In the genomic region with DNA sequence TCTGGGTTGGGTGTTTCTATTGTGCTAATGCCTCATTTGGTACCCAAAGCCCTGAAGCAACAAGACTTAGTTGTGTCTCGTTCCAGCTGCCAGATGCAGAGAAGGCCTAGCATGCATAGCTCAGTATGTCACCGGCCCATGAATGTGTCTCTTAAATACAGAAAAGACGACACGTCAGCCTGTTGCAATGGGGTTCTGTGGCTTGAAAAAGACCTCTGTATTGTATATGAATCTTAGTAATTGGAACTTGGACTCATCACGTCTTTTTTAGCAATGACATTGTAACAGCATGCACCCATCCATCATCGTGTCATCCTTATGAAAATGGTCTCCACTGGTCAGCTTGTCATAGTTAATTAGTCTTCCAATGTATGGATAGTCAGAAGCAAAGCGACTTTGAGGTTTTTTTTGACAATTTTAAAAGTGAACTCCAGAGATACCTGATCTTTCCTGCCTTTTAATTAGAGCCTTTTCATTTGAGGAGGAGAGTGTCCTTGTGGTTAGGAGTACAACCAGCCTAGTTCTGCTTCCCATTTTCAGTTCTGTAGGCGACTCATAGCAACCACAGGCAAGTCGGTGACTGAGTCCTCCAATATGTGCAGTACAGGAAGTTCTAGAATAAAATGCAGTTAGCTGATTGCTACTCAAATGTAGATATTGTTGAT, we compare ENCODE assay signal across 10 cellular contexts.
A peak's percentile ranks its signal among the peaks of the same experiment; 100 is the strongest.
DNase-seq lines count a peak whose midpoint lies in the region; ATAC-seq lines count a peak whose summit lies in the region.
"Had no signal": no experiment of that assay in that cellular context is flagged by ENCODE, and none has a peak within 500 bp of the region (broad histone marks: within the 10 kb centered on the region; RNA-seq: fewer than 3 reads in every experiment).

No MANE protein-coding gene starts in this region.

- H3K23ac ChIP-seq in trophoblast cell (ENCODE audit: low read length), result no peak overlapping the region

- H3K9ac ChIP-seq in trophoblast cell (ENCODE audit: low read length), result no peak overlapping the region

- H3K27me3 ChIP-seq in trophoblast cell (ENCODE audit: insufficient read depth, low read length), result no peaks in the 10 kb centered on the region

- no peak overlapping the region for H4K8ac ChIP-seq in trophoblast cell (ENCODE audit: low read depth, low read length)

- no peak overlapping the region for H2BK120ac ChIP-seq in trophoblast cell (ENCODE audit: insufficient read depth, low read length, poor library complexity)

- no peak overlapping the region for H3K18ac ChIP-seq in trophoblast cell (ENCODE audit: low read length)

- H3K4me3 ChIP-seq in trophoblast cell (ENCODE audit: low read depth, low read length), result no peak overlapping the region

- DNase-seq in DMS 273 (lab: John Stamatoyannopoulos, UW; ENCODE audit: unreplicated experiment) (peak; percentile 6), DMS 273 treated with DMSO at 0.1 percent for 48 hours (lab: John Stamatoyannopoulos, UW) (no peak), NOMO-1 treated with dmso at 0.1 percent for 144 hours (lab: John Stamatoyannopoulos, UW; ENCODE audit: unreplicated experiment) (peak; percentile 82), trophoblast cell (peak; percentile 26 to 37), GM19238 (ENCODE audit: insufficient read length, low spot score) (no peak)
- DNase-seq in activated T-cell treated with anti-CD3 and anti-CD28 coated beads, Interleukin-2, amount 50 U/mL, for 1 hour, result no peak
- no peak for DNase-seq in central memory CD4-positive, alpha-beta T cell
- DNase-seq: erythroblast had no signal

- no CpG with 5 or more reads among the region's 9 CpGs for WGBS in trophoblast cell (ENCODE audit: extremely low coverage, insufficient coverage, insufficient read length)

- no peak overlapping the region for H3K4ac ChIP-seq in trophoblast cell (ENCODE audit: low read depth, low read length)

- H2AK5ac ChIP-seq in trophoblast cell (ENCODE audit: low read length), result no peak overlapping the region

- no peak overlapping the region for H2BK5ac ChIP-seq in trophoblast cell (ENCODE audit: low read depth, low read length, poor library complexity)

- H3K27ac ChIP-seq in trophoblast cell (ENCODE audit: low read depth, low read length), result no peak overlapping the region
- H3K27ac ChIP-seq: 22Rv1 had no signal

- no peaks in the 10 kb centered on the region for H3K79me1 ChIP-seq in trophoblast cell (ENCODE audit: low read length)

- H2BK12ac ChIP-seq in trophoblast cell (ENCODE audit: low read length), result no peak overlapping the region

- H3K4me2 ChIP-seq in trophoblast cell (ENCODE audit: low read length), result no peak overlapping the region

- no peaks in the 10 kb centered on the region for H3K4me1 ChIP-seq in trophoblast cell (ENCODE audit: control insufficient read depth in 1 of 2, insufficient read depth in 2 of 2, low read length in 2 of 2)

- no peaks in the 10 kb centered on the region for H3K79me2 ChIP-seq in trophoblast cell (ENCODE audit: control insufficient read depth, insufficient read depth, low read length, poor library complexity)

- H2AFZ ChIP-seq in trophoblast cell (ENCODE audit: insufficient read depth, low read length, poor library complexity), result no peak overlapping the region

- no peak overlapping the region for H4K12ac ChIP-seq in trophoblast cell (ENCODE audit: low read depth, low read length)

- no peaks in the 10 kb centered on the region for H3K9me3 ChIP-seq in trophoblast cell (ENCODE audit: insufficient read depth, low read depth, low read length)

- H4K91ac ChIP-seq in trophoblast cell (ENCODE audit: low read depth, low read length), result no peak overlapping the region

- no peak overlapping the region for H3K14ac ChIP-seq in trophoblast cell (ENCODE audit: low read length)

- H3K36me3 ChIP-seq in trophoblast cell (ENCODE audit: control insufficient read depth in 1 of 2, insufficient read depth in 2 of 2, low read length in 2 of 2), result no peaks in the 10 kb centered on the region

- peak; percentile 73 for ATAC-seq in HG02852 (IDR thresholded peaks at IDR 0.05; ENCODE audit: unreplicated experiment)

Comparison
In these comparisons a context has a peak if more than half of its experiments do, and no peak if none do; other contexts are left out.
1. DNase-seq: peak in DMS 273 (single experiment), NOMO-1 treated with dmso at 0.1 percent for 144 hours (single experiment) and trophoblast cell (2 of 2); none in DMS 273 treated with DMSO at 0.1 percent for 48 hours (single experiment), activated T-cell treated with anti-CD3 and anti-CD28 coated beads, Interleukin-2, amount 50 U/mL, for 1 hour (single experiment), GM19238 (single experiment) and central memory CD4-positive, alpha-beta T cell (single experiment).